In genomic region chr1:6619045-6619444, GRCh38 we compare ENCODE assay signal across 14 cellular contexts. TPM values are rescaled to one million over a fixed set of nuclear protein-coding genes. Genes with fewer than 3 reads are reported as not detected.
DNase-seq lines count a peak whose midpoint lies in the region; ATAC-seq and TF ChIP-seq lines count a peak whose summit lies in the region.
"Had no signal": no experiment of that assay in that cellular context is flagged by ENCODE, and none has a peak within 500 bp of the region (broad histone marks: within the 10 kb centered on the region; RNA-seq: fewer than 3 reads in every experiment).

No MANE protein-coding gene starts in this region.

- H3K36me3 Mint-ChIP-seq in activated T-cell treated with anti-CD3 and anti-CD28 coated beads, Interleukin-2, amount 50 U/mL, for 4 hours (ENCODE audit: insufficient read depth) = peaks cover 14% of the 10 kb centered on the region
- peaks cover 7% of the 10 kb centered on the region for H3K36me3 Mint-ChIP-seq in neural crest cell (ENCODE audit: low read depth)

- H3K4me1 Mint-ChIP-seq in activated T-cell treated with anti-CD3 and anti-CD28 coated beads, Interleukin-2, amount 50 U/mL, for 4 hours (ENCODE audit: low read depth) = peaks cover 7% of the 10 kb centered on the region
- peaks cover 20% of the 10 kb centered on the region for H3K4me1 Mint-ChIP-seq in neural crest cell

- no peaks in the 10 kb centered on the region for H3K27me3 Mint-ChIP-seq in activated T-cell treated with anti-CD3 and anti-CD28 coated beads, Interleukin-2, amount 50 U/mL, for 4 hours (ENCODE audit: low read depth)
- H3K27me3 Mint-ChIP-seq in neural crest cell (ENCODE audit: low read depth) = no peaks in the 10 kb centered on the region
- H3K27me3 Mint-ChIP-seq: B cell; CD4-positive, alpha-beta T cell had no signal

- DNase-seq in activated T-cell treated with anti-CD3 and anti-CD28 coated beads, Interleukin-2, amount 50 U/mL, for 4 hours = no peak
- no peak for DNase-seq in activated T-cell treated with anti-CD3 and anti-CD28 coated beads for 4 hours
- DNase-seq in neural crest cell (ENCODE audit: low read depth, low spot score) = no peak
- no peak for DNase-seq in NCI-H1436 treated with DMSO at 0.1 percent for 48 hours (lab: John Stamatoyannopoulos, UW)
- DNase-seq: AML-193; Caco-2; Calu3; CD4-positive, alpha-beta T cell; CD8-positive, alpha-beta T cell; DMS79 treated with DMSO at 0.1 percent for 48 hours; GF-D8 had no signal

- ATAC-seq in activated T-cell treated with anti-CD3 and anti-CD28 coated beads, Interleukin-2, amount 50 U/mL, for 4 hours = no peak
- no peak for ATAC-seq in HG02981 (IDR thresholded peaks at IDR 0.05; ENCODE audit: unreplicated experiment)
- ATAC-seq: A549; CD8-positive, alpha-beta T cell had no signal

- H3K27ac Mint-ChIP-seq in neural crest cell (ENCODE audit: unreplicated experiment) = no peak overlapping the region
- H3K27ac Mint-ChIP-seq: B cell; CD4-positive, alpha-beta T cell; CD8-positive, alpha-beta T cell had no signal

- no peaks in the 10 kb centered on the region for H3K9me3 Mint-ChIP-seq in activated T-cell treated with anti-CD3 and anti-CD28 coated beads, Interleukin-2, amount 50 U/mL, for 4 hours
- H3K9me3 Mint-ChIP-seq in neural crest cell = no peaks in the 10 kb centered on the region
- H3K9me3 Mint-ChIP-seq: CD4-positive, alpha-beta T cell; CD8-positive, alpha-beta T cell had no signal

- peak overlapping the region; percentile 4 for H3K4me3 Mint-ChIP-seq in activated T-cell treated with anti-CD3 and anti-CD28 coated beads, Interleukin-2, amount 50 U/mL, for 4 hours
- H3K4me3 Mint-ChIP-seq in neural crest cell = peak overlapping the region; percentile 25
- H3K4me3 Mint-ChIP-seq: B cell; CD8-positive, alpha-beta T cell had no signal

- no peak for TF ChIP-seq CTCF in neural crest cell (conservative IDR thresholded peaks at IDR 0.05)

RNA-seq across cellular contexts. Expression of gene PHF13, which starts 5.5 kb away (rescaled TPM):
- total RNA-seq in activated T-cell treated with anti-CD3 and anti-CD28 coated beads, Interleukin-2, amount 50 U/mL, for 4 hours = 10 to 100 TPM; 10.5 to 14.4 (median 10.9) TPM
- 32.6 and 33.5 TPM in 2 replicates for total RNA-seq in neural crest cell

RNA-seq across cellular contexts. Expression of gene THAP3, which starts 5.6 kb away (rescaled TPM):
- 10 to 100 TPM; 16.7 to 19.5 (median 19.1) TPM for total RNA-seq in activated T-cell treated with anti-CD3 and anti-CD28 coated beads, Interleukin-2, amount 50 U/mL, for 4 hours
- 26.1 and 28.5 TPM in 2 replicates for total RNA-seq in neural crest cell

RNA-seq across cellular contexts. Expression of gene KLHL21, which starts 16.4 kb away (rescaled TPM):
- 10 to 100 TPM; 49.5 to 54.9 (median 51.4) TPM for total RNA-seq in activated T-cell treated with anti-CD3 and anti-CD28 coated beads, Interleukin-2, amount 50 U/mL, for 4 hours
- total RNA-seq in neural crest cell = 18.8 and 19.0 TPM in 2 replicates

RNA-seq across cellular contexts. Expression of gene ZBTB48, which starts 39.3 kb away (rescaled TPM):
- total RNA-seq in activated T-cell treated with anti-CD3 and anti-CD28 coated beads, Interleukin-2, amount 50 U/mL, for 4 hours = 10 to 100 TPM; 32.1 to 37.6 (median 33.7) TPM
- total RNA-seq in neural crest cell = 35.7 and 41.0 TPM in 2 replicates
